1 cellular context compared by ENCODE assay signal in genomic region chr9:127450831-127451680, GRCh38.
TF ChIP-seq lines count a peak whose summit lies in the region.

Gene LRSAM1 (plus strand): TSS chr9:127451510. CDS start chr9:127454528, 3,018 bp downstream.
Gene RPL12 (minus strand): TSS chr9:127451406. CDS start chr9:127451317, 89 bp downstream.

TF ChIP-seq in WTC11, 78 proteins besides CTCF, POLR2A, EP300 and RAD21 (continued from another document and continues in another):
- TF ChIP-seq ERG (CRISPR knock-in tag; IDR thresholded peaks at IDR 0.05) (peak; percentile 75), ZNF423 (CRISPR knock-in tag; IDR thresholded peaks at IDR 0.05) (no peak), ETV6 (CRISPR knock-in tag; IDR thresholded peaks at IDR 0.05) (no peak), E2F5 (CRISPR knock-in tag; IDR thresholded peaks at IDR 0.05) (no peak), ESRRA (CRISPR knock-in tag; IDR thresholded peaks at IDR 0.05; ENCODE audit: borderline replicate concordance) (0 out of 2 replicates have a peak, but pooled peaks have one; percentile 48), ZNF396 (CRISPR knock-in tag; IDR thresholded peaks at IDR 0.05; ENCODE audit: borderline replicate concordance) (no peak), USF1 (CRISPR knock-in tag; IDR thresholded peaks at IDR 0.05) (peak; percentile 40), NFATC4 (CRISPR knock-in tag; IDR thresholded peaks at IDR 0.05) (peak; percentile 90), NR3C1 (CRISPR knock-in tag; conservative IDR thresholded peaks at IDR 0.05; ENCODE audit: low read depth) (no peak), CBFB (CRISPR knock-in tag; IDR thresholded peaks at IDR 0.05; ENCODE audit: low read depth) (no peak; the same call in 1 of the 2 replicates), MYBL2 (CRISPR knock-in tag; IDR thresholded peaks at IDR 0.05) (peak; percentile 85), OVOL2 (CRISPR knock-in tag; IDR thresholded peaks at IDR 0.05; ENCODE audit: borderline replicate concordance) (no peak), SMAD3 (CRISPR knock-in tag; IDR thresholded peaks at IDR 0.05; ENCODE audit: borderline replicate concordance) (peak; percentile 64; the same call in 1 of the 2 replicates), EMX1 (CRISPR knock-in tag; IDR thresholded peaks at IDR 0.05) (no peak; the same call in 1 of the 2 replicates), ATF2 (CRISPR knock-in tag; IDR thresholded peaks at IDR 0.05; ENCODE audit: borderline replicate concordance, low read depth) (no peak), NFYB (CRISPR knock-in tag; conservative IDR thresholded peaks at IDR 0.05; ENCODE audit: low read depth) (no peak), RELA (CRISPR knock-in tag; IDR thresholded peaks at IDR 0.05; ENCODE audit: borderline replicate concordance) (peak; percentile 71; the same call in 1 of the 2 replicates), FOXK1 (CRISPR knock-in tag; IDR thresholded peaks at IDR 0.05) (peak; percentile 76; the same call in 1 of the 2 replicates), CREB1 (CRISPR knock-in tag; IDR thresholded peaks at IDR 0.05) (peak; percentile 85; the same call in 1 of the 2 replicates), NR2C2 (CRISPR knock-in tag; IDR thresholded peaks at IDR 0.05) (no peak)
- TF ChIP-seq, protein P1, sequence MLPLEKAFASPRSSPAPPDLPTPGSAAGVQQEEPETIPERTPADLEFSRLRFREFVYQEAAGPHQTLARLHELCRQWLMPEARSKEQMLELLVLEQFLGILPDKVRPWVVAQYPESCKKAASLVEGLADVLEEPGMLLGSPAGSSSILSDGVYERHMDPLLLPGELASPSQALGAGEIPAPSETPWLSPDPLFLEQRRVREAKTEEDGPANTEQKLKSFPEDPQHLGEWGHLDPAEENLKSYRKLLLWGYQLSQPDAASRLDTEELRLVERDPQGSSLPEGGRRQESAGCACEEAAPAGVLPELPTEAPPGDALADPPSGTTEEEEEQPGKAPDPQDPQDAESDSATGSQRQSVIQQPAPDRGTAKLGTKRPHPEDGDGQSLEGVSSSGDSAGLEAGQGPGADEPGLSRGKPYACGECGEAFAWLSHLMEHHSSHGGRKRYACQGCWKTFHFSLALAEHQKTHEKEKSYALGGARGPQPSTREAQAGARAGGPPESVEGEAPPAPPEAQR (CRISPR knock-in tag; IDR thresholded peaks at IDR 0.05): no peak
- TF ChIP-seq, protein P2, sequence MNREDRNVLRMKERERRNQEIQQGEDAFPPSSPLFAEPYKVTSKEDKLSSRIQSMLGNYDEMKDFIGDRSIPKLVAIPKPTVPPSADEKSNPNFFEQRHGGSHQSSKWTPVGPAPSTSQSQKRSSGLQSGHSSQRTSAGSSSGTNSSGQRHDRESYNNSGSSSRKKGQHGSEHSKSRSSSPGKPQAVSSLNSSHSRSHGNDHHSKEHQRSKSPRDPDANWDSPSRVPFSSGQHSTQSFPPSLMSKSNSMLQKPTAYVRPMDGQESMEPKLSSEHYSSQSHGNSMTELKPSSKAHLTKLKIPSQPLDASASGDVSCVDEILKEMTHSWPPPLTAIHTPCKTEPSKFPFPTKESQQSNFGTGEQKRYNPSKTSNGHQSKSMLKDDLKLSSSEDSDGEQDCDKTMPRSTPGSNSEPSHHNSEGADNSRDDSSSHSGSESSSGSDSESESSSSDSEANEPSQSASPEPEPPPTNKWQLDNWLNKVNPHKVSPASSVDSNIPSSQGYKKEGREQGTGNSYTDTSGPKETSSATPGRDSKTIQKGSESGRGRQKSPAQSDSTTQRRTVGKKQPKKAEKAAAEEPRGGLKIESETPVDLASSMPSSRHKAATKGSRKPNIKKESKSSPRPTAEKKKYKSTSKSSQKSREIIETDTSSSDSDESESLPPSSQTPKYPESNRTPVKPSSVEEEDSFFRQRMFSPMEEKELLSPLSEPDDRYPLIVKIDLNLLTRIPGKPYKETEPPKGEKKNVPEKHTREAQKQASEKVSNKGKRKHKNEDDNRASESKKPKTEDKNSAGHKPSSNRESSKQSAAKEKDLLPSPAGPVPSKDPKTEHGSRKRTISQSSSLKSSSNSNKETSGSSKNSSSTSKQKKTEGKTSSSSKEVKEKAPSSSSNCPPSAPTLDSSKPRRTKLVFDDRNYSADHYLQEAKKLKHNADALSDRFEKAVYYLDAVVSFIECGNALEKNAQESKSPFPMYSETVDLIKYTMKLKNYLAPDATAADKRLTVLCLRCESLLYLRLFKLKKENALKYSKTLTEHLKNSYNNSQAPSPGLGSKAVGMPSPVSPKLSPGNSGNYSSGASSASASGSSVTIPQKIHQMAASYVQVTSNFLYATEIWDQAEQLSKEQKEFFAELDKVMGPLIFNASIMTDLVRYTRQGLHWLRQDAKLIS (CRISPR knock-in tag; IDR thresholded peaks at IDR 0.05; ENCODE audit: borderline replicate concordance): peak; percentile 87; the same call in 1 of the 2 replicates
- TF ChIP-seq, protein P3, sequence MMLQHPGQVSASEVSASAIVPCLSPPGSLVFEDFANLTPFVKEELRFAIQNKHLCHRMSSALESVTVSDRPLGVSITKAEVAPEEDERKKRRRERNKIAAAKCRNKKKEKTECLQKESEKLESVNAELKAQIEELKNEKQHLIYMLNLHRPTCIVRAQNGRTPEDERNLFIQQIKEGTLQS (CRISPR knock-in tag; conservative IDR thresholded peaks at IDR 0.05): no peak
- TF ChIP-seq, protein P4, sequence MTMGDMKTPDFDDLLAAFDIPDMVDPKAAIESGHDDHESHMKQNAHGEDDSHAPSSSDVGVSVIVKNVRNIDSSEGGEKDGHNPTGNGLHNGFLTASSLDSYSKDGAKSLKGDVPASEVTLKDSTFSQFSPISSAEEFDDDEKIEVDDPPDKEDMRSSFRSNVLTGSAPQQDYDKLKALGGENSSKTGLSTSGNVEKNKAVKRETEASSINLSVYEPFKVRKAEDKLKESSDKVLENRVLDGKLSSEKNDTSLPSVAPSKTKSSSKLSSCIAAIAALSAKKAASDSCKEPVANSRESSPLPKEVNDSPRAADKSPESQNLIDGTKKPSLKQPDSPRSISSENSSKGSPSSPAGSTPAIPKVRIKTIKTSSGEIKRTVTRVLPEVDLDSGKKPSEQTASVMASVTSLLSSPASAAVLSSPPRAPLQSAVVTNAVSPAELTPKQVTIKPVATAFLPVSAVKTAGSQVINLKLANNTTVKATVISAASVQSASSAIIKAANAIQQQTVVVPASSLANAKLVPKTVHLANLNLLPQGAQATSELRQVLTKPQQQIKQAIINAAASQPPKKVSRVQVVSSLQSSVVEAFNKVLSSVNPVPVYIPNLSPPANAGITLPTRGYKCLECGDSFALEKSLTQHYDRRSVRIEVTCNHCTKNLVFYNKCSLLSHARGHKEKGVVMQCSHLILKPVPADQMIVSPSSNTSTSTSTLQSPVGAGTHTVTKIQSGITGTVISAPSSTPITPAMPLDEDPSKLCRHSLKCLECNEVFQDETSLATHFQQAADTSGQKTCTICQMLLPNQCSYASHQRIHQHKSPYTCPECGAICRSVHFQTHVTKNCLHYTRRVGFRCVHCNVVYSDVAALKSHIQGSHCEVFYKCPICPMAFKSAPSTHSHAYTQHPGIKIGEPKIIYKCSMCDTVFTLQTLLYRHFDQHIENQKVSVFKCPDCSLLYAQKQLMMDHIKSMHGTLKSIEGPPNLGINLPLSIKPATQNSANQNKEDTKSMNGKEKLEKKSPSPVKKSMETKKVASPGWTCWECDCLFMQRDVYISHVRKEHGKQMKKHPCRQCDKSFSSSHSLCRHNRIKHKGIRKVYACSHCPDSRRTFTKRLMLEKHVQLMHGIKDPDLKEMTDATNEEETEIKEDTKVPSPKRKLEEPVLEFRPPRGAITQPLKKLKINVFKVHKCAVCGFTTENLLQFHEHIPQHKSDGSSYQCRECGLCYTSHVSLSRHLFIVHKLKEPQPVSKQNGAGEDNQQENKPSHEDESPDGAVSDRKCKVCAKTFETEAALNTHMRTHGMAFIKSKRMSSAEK (CRISPR knock-in tag; IDR thresholded peaks at IDR 0.05; ENCODE audit: borderline replicate concordance): peak; percentile 51; the same call in 1 of the 2 replicates
- TF ChIP-seq, protein P5, sequence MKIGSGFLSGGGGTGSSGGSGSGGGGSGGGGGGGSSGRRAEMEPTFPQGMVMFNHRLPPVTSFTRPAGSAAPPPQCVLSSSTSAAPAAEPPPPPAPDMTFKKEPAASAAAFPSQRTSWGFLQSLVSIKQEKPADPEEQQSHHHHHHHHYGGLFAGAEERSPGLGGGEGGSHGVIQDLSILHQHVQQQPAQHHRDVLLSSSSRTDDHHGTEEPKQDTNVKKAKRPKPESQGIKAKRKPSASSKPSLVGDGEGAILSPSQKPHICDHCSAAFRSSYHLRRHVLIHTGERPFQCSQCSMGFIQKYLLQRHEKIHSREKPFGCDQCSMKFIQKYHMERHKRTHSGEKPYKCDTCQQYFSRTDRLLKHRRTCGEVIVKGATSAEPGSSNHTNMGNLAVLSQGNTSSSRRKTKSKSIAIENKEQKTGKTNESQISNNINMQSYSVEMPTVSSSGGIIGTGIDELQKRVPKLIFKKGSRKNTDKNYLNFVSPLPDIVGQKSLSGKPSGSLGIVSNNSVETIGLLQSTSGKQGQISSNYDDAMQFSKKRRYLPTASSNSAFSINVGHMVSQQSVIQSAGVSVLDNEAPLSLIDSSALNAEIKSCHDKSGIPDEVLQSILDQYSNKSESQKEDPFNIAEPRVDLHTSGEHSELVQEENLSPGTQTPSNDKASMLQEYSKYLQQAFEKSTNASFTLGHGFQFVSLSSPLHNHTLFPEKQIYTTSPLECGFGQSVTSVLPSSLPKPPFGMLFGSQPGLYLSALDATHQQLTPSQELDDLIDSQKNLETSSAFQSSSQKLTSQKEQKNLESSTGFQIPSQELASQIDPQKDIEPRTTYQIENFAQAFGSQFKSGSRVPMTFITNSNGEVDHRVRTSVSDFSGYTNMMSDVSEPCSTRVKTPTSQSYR (CRISPR knock-in tag; IDR thresholded peaks at IDR 0.05): peak; percentile 82
- TF ChIP-seq, protein P6, sequence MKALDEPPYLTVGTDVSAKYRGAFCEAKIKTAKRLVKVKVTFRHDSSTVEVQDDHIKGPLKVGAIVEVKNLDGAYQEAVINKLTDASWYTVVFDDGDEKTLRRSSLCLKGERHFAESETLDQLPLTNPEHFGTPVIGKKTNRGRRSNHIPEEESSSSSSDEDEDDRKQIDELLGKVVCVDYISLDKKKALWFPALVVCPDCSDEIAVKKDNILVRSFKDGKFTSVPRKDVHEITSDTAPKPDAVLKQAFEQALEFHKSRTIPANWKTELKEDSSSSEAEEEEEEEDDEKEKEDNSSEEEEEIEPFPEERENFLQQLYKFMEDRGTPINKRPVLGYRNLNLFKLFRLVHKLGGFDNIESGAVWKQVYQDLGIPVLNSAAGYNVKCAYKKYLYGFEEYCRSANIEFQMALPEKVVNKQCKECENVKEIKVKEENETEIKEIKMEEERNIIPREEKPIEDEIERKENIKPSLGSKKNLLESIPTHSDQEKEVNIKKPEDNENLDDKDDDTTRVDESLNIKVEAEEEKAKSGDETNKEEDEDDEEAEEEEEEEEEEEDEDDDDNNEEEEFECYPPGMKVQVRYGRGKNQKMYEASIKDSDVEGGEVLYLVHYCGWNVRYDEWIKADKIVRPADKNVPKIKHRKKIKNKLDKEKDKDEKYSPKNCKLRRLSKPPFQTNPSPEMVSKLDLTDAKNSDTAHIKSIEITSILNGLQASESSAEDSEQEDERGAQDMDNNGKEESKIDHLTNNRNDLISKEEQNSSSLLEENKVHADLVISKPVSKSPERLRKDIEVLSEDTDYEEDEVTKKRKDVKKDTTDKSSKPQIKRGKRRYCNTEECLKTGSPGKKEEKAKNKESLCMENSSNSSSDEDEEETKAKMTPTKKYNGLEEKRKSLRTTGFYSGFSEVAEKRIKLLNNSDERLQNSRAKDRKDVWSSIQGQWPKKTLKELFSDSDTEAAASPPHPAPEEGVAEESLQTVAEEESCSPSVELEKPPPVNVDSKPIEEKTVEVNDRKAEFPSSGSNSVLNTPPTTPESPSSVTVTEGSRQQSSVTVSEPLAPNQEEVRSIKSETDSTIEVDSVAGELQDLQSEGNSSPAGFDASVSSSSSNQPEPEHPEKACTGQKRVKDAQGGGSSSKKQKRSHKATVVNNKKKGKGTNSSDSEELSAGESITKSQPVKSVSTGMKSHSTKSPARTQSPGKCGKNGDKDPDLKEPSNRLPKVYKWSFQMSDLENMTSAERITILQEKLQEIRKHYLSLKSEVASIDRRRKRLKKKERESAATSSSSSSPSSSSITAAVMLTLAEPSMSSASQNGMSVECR (CRISPR knock-in tag; IDR thresholded peaks at IDR 0.05; ENCODE audit: borderline replicate concordance): peak; percentile 91; the same call in 1 of the 2 replicates
- TF ChIP-seq, protein P7, sequence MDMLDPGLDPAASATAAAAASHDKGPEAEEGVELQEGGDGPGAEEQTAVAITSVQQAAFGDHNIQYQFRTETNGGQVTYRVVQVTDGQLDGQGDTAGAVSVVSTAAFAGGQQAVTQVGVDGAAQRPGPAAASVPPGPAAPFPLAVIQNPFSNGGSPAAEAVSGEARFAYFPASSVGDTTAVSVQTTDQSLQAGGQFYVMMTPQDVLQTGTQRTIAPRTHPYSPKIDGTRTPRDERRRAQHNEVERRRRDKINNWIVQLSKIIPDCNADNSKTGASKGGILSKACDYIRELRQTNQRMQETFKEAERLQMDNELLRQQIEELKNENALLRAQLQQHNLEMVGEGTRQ (CRISPR knock-in tag; IDR thresholded peaks at IDR 0.05): no peak
